Comparison of ENCODE assay signal across 8 cellular contexts in the genomic region with DNA sequence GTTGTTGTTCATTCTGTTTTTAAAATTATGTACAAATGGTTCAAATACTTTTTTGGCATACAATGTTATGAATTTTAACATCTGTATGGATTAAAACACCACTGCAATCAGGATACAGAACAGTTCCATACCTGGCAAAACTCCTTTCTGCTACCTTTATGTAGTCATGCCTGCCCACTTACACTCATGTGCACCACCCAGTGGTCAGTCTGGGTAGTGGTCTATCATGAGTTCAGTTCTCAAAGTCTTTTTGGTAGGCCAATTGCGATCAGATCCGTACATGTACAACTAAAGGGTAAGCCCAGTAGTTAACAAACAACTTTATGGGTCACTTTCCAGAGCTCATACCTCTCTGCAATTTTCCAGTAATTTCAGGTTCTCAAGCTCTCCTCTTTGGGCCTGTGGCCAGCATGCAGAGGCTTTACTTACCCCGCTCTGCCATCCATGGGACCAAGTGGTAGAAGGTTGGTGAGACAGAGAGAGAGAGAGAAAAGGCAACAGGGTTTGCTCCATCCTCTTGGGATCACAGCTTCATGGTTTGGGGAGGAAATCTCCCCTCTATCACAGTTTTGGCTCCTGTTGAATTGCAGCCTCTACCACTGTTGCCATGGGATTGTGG.
DNase-seq lines count a peak whose midpoint lies in the region; ATAC-seq and FAIRE-seq lines count a peak whose summit lies in the region.

No MANE protein-coding gene starts in this region.

- no peak overlapping the region for H3K27ac Mint-ChIP-seq in T-helper 2 cell treated with Interferon-gamma antibody and Interleukin-4, amounts not matched to agents 5 μg/mL and 100 μg/mL, for 36 hours

- no peak overlapping the region for H3K4me3 Mint-ChIP-seq in T-helper 2 cell treated with Interferon-gamma antibody and Interleukin-4, amounts not matched to agents 5 μg/mL and 100 μg/mL, for 36 hours

- peak; percentile 75 for ATAC-seq in GM19452 (IDR thresholded peaks at IDR 0.05; ENCODE audit: unreplicated experiment)

- H3K27me3 Mint-ChIP-seq in T-helper 2 cell treated with Interferon-gamma antibody and Interleukin-4, amounts not matched to agents 5 μg/mL and 100 μg/mL, for 36 hours (ENCODE audit: low read depth), result peaks cover 15% of the 10 kb centered on the region

- intact Hi-C loops in posterior vena cava (cut with DNase I), result no loop called here

- no peaks in the 10 kb centered on the region for H3K4me1 Mint-ChIP-seq in T-helper 2 cell treated with Interferon-gamma antibody and Interleukin-4, amounts not matched to agents 5 μg/mL and 100 μg/mL, for 36 hours (ENCODE audit: low read depth)

- FAIRE-seq in HTR-8/SVneo (lab: Jason Lieb, UNC), result peak; percentile 4

- DNase-seq in DMS114 treated with DMSO at 0.1 percent for 48 hours (lab: John Stamatoyannopoulos, UW; ENCODE audit: unreplicated experiment) (peak; percentile 6), HTR-8/SVneo (ENCODE audit: insufficient read length, low spot score) (peak; percentile 34), astrocyte of the hippocampus (ENCODE audit: low read depth, low spot score) (peak; percentile 60), iPS-NIHi7 (ENCODE audit: extremely low spot score) (peak; percentile 72), posterior vena cava (ENCODE audit: low spot score) (no peak)
- peak; percentile 38 for DNase-seq in T-helper 2 cell treated with Interferon-gamma antibody and Interleukin-4, amounts not matched to agents 5 μg/mL and 100 μg/mL, for 36 hours (ENCODE audit: low spot score)
- peak; percentile 46 for DNase-seq in stimulated activated CD4-positive, alpha-beta T cell treated with anti-CD3 and anti-CD28 coated beads, Interleukin-1b, Interleukin-23, amount 100 ng/mL, for 4 hours (ENCODE audit: low read depth in 2 of 2)

- H3K9me3 Mint-ChIP-seq in T-helper 2 cell treated with Interferon-gamma antibody and Interleukin-4, amounts not matched to agents 5 μg/mL and 100 μg/mL, for 36 hours, result no peaks in the 10 kb centered on the region

- H3K36me3 Mint-ChIP-seq in T-helper 2 cell treated with Interferon-gamma antibody and Interleukin-4, amounts not matched to agents 5 μg/mL and 100 μg/mL, for 36 hours (ENCODE audit: low read depth), result no peaks in the 10 kb centered on the region
